In genomic region chr11:75722669-75723042, GRCh38 we compare ENCODE assay signal across 18 cellular contexts. TPM values are rescaled to one million over a fixed set of nuclear protein-coding genes. Genes with fewer than 3 reads are reported as not detected.
DNase-seq lines count a peak whose midpoint lies in the region; ATAC-seq, FAIRE-seq and TF ChIP-seq lines count a peak whose summit lies in the region.
"Had no signal": no experiment of that assay in that cellular context is flagged by ENCODE, and none has a peak within 500 bp of the region (broad histone marks: within the 10 kb centered on the region; RNA-seq: fewer than 3 reads in every experiment).

No MANE protein-coding gene starts in this region.

- no peak overlapping the region for H2BK5ac ChIP-seq in H1 (ENCODE audit: low read depth, low read length)
- no peak overlapping the region for H2BK5ac ChIP-seq in H9 (ENCODE audit: insufficient read length, low read length)
- H2BK5ac ChIP-seq in mesendoderm (ENCODE audit: low read length): no peak overlapping the region

- no peak overlapping the region for H3K14ac ChIP-seq in H1 (ENCODE audit: insufficient read length)
- H3K14ac ChIP-seq in H9 (ENCODE audit: insufficient read depth, low read length): no peak overlapping the region

- no peaks in the 10 kb centered on the region for H3K79me1 ChIP-seq in H1 (ENCODE audit: low read depth, low read length)
- H3K79me1 ChIP-seq in H9 (ENCODE audit: insufficient read depth, low read depth, low read length, poor library complexity, severe bottlenecking): no peaks in the 10 kb centered on the region
- H3K79me1 ChIP-seq in mesendoderm (ENCODE audit: low read length): no peaks in the 10 kb centered on the region

- H3K4me1 Mint-ChIP-seq in H9: peaks cover 0 to 12% of the 10 kb centered on the region in 2 experiments; a peak in 2 of 4 replicates

- H3K4me2 ChIP-seq in H1 (ENCODE audit: insufficient read depth in 1 of 2, low read depth in 2 of 2, low read length in 2 of 2): no peak overlapping the region
- no peak overlapping the region for H3K4me2 ChIP-seq in H9 (ENCODE audit: insufficient read depth, insufficient read length, low read length)
- no peak overlapping the region for H3K4me2 ChIP-seq in mesendoderm (ENCODE audit: low read length)

- no peak overlapping the region for H2AFZ ChIP-seq in H1 (ENCODE audit: low read length)
- H2AFZ ChIP-seq in H9 (ENCODE audit: low read length): no peak overlapping the region

- intact Hi-C loops in pancreas (cut with DNase I): no loop called here

- DNase-seq in Peyer's patch (no peak), H1 (ENCODE audit: low read depth in 1 of 2, low spot score in 2 of 2) (no peak), pancreas (no peak), H9 (no peak), mesendoderm (no peak)
- DNase-seq: SIG-M5 had no signal

- H3K27ac Mint-ChIP-seq in H9: no peak overlapping the region
- H3K27ac Mint-ChIP-seq: CD4-positive, CD25-positive, alpha-beta regulatory T cell; IgD-negative memory B cell had no signal

- 94% methylated on average over 9 of the region's 9 CpGs; no CpG with 5 or more reads in 1 of the 2 experiments for WGBS in H1 (ENCODE audit: extremely low coverage in 1 of 2, insufficient coverage in 1 of 2, insufficient read length in 1 of 2, insufficient replicate concordance in 2 of 2, low coverage in 1 of 2, low lambda C conversion rate in 2 of 2, missing lambda C conversion rate in 1 of 2), 2 experiments
- 76 to 77% methylated on average over 9 of the region's 9 CpGs for WGBS in pancreas, 2 donors
- no CpG with 5 or more reads among the region's 9 CpGs for WGBS in H9 (ENCODE audit: extremely low coverage, insufficient read length, low lambda C conversion rate)
- no CpG with 5 or more reads among the region's 9 CpGs for WGBS in mesendoderm (ENCODE audit: extremely low coverage, insufficient coverage, low lambda C conversion rate)

- peak overlapping the region; percentile 59 for H3K27ac ChIP-seq in C4-2B
- H3K27ac ChIP-seq in Peyer's patch: peak overlapping the region in 3 of 4 donors; percentile 78 to 94 (median 93)
- no peak overlapping the region for H3K27ac ChIP-seq in H1 (ENCODE audit: low read depth, low read length)
- peak overlapping the region; percentile 79 to 94 for H3K27ac ChIP-seq in mucosa of rectum (ENCODE audit: low read depth in 2 of 2, low read length in 2 of 2)
- H3K27ac ChIP-seq in pancreas: no peak overlapping the region
- no peak overlapping the region for H3K27ac ChIP-seq in H9 (ENCODE audit: insufficient read length, low read depth, low read length)
- no peak overlapping the region for H3K27ac ChIP-seq in mesendoderm (ENCODE audit: low read depth, low read length)
- H3K27ac ChIP-seq: HL-60, RWPE1 had no signal

- no peaks in the 10 kb centered on the region; a peak in 1 of 5 replicates for H3K9me3 Mint-ChIP-seq in H9
- H3K9me3 Mint-ChIP-seq: CD4-positive, CD25-positive, alpha-beta regulatory T cell; IgD-negative memory B cell had no signal

- no peaks in the 10 kb centered on the region for H3K27me3 ChIP-seq in Peyer's patch
- H3K27me3 ChIP-seq in H1 (replicated peaks in 1 of 4; ENCODE audit: control insufficient read depth in 3 of 4, extremely low read depth in 1 of 4, insufficient read depth in 3 of 4, low read length in 3 of 4): peaks cover 0 to 15% (median 0%) of the 10 kb centered on the region in 4 experiments; a peak in 3 of 7 replicates
- no peaks in the 10 kb centered on the region for H3K27me3 ChIP-seq in mucosa of rectum (ENCODE audit: control insufficient read depth in 2 of 2, insufficient read depth in 2 of 2, low read length in 2 of 2)
- H3K27me3 ChIP-seq in pancreas: no peaks in the 10 kb centered on the region
- peaks cover 2% of the 10 kb centered on the region; the same call in 1 of the 2 replicates for H3K27me3 ChIP-seq in H9 (ENCODE audit: insufficient read depth, low read length)
- H3K27me3 ChIP-seq in mesendoderm (ENCODE audit: insufficient read depth, low read length, poor library complexity): no peaks in the 10 kb centered on the region

- no peak overlapping the region for H2BK20ac ChIP-seq in H1 (ENCODE audit: low read length)
- no peak overlapping the region for H2BK20ac ChIP-seq in H9 (ENCODE audit: low read depth, low read length, poor library complexity, severe bottlenecking)

- H2BK120ac ChIP-seq in H1 (replicated peaks; ENCODE audit: low read depth, low read length) (no peak overlapping the region), H9 (ENCODE audit: low read depth, low read length, poor library complexity, severe bottlenecking) (no peak overlapping the region), mesendoderm (ENCODE audit: low read depth, low read length) (no peak overlapping the region)

- H3K23me2 ChIP-seq in H1 (ENCODE audit: low read depth, low read length) (no peaks in the 10 kb centered on the region), H9 (ENCODE audit: insufficient read length, low read depth, low read length, poor library complexity, severe bottlenecking) (no peaks in the 10 kb centered on the region)

- no peak overlapping the region for H3K4me3 Mint-ChIP-seq in H9
- H3K4me3 Mint-ChIP-seq: CD4-positive, CD25-positive, alpha-beta regulatory T cell; IgD-negative memory B cell had no signal

- H4K91ac ChIP-seq in H1 (replicated peaks; ENCODE audit: insufficient read length, low read length) (no peak overlapping the region), H9 (ENCODE audit: insufficient read length, low read depth, low read length) (no peak overlapping the region)

- H3K56ac ChIP-seq in H1 (replicated peaks; ENCODE audit: insufficient read length, low read depth, low read length) (no peak overlapping the region), H9 (ENCODE audit: insufficient read length, low read depth, low read length) (no peak overlapping the region), mesendoderm (ENCODE audit: low read length) (no peak overlapping the region)

- H4K5ac ChIP-seq in H1 (ENCODE audit: insufficient read length, low read depth, low read length) (no peak overlapping the region), H9 (ENCODE audit: insufficient read length, low read depth, low read length) (no peak overlapping the region), mesendoderm (ENCODE audit: low read length) (no peak overlapping the region)

- H3K79me2 ChIP-seq in H1 (ENCODE audit: control insufficient read depth in 1 of 2, insufficient read depth in 2 of 2, low read length in 2 of 2) (no peaks in the 10 kb centered on the region), H9 (ENCODE audit: insufficient read depth, low read length) (no peaks in the 10 kb centered on the region), mesendoderm (ENCODE audit: control insufficient read depth, insufficient read depth, low read length) (no peaks in the 10 kb centered on the region)

- H3K18ac ChIP-seq in H1 (ENCODE audit: extremely low read depth, low read length) (no peak overlapping the region), H9 (ENCODE audit: insufficient read length, low read depth, low read length) (no peak overlapping the region), mesendoderm (ENCODE audit: low read length) (no peak overlapping the region)

- no peaks in the 10 kb centered on the region for H3K9me3 ChIP-seq in Peyer's patch
- no peaks in the 10 kb centered on the region for H3K9me3 ChIP-seq in H1 (ENCODE audit: insufficient read depth in 2 of 2, low read depth in 1 of 2, low read length in 1 of 2)
- H3K9me3 ChIP-seq in mucosa of rectum (ENCODE audit: control insufficient read depth in 2 of 2, low read length in 2 of 2): no peaks in the 10 kb centered on the region
- no peaks in the 10 kb centered on the region for H3K9me3 ChIP-seq in pancreas
- H3K9me3 ChIP-seq in H9 (ENCODE audit: control insufficient read depth, low read depth, low read length): no peaks in the 10 kb centered on the region

- H4K20me1 ChIP-seq in H1 (replicated peaks in 1 of 2; ENCODE audit: control insufficient read depth in 1 of 2, insufficient read depth in 2 of 2, low read length in 2 of 2) (no peaks in the 10 kb centered on the region), H9 (ENCODE audit: control insufficient read depth, insufficient read depth, insufficient read length) (no peaks in the 10 kb centered on the region)

- no peaks in the 10 kb centered on the region for H3K36me3 Mint-ChIP-seq in H9 (ENCODE audit: insufficient read depth in 1 of 3, low read depth in 3 of 3)
- H3K36me3 Mint-ChIP-seq: CD4-positive, CD25-positive, alpha-beta regulatory T cell; IgD-negative memory B cell had no signal

- POLR2A ChIA-PET in H1 (lab: Charles Lee; ENCODE audit: partially characterized antibody): no interaction called here

- peaks cover 41% of the 10 kb centered on the region for H3K27me3 Mint-ChIP-seq in H9 (ENCODE audit: low read depth)
- H3K27me3 Mint-ChIP-seq: CD4-positive, CD25-positive, alpha-beta regulatory T cell; IgD-negative memory B cell had no signal

- H2BK15ac ChIP-seq in H1 (ENCODE audit: low read length): no peak overlapping the region
- H2BK15ac ChIP-seq in H9 (ENCODE audit: low read depth, low read length): no peak overlapping the region
- no peak overlapping the region for H2BK15ac ChIP-seq in mesendoderm (replicated peaks; ENCODE audit: low read depth)

- peaks cover 0 to 11% (median 0%) of the 10 kb centered on the region in 4 donors for H3K4me1 ChIP-seq in Peyer's patch
- no peaks in the 10 kb centered on the region for H3K4me1 ChIP-seq in H1 (replicated peaks in 1 of 4; ENCODE audit: control insufficient read depth in 3 of 4, insufficient read depth in 4 of 4, low read length in 3 of 4)
- peaks cover 40 to 42% of the 10 kb centered on the region in 2 donors for H3K4me1 ChIP-seq in mucosa of rectum (ENCODE audit: control insufficient read depth in 2 of 2, insufficient read depth in 2 of 2, low read length in 2 of 2)
- H3K4me1 ChIP-seq in pancreas: no peaks in the 10 kb centered on the region
- H3K4me1 ChIP-seq in H9 (ENCODE audit: insufficient read depth, low read length): no peaks in the 10 kb centered on the region
- no peaks in the 10 kb centered on the region for H3K4me1 ChIP-seq in mesendoderm (ENCODE audit: control insufficient read depth, low read depth, low read length)

- H3K9ac ChIP-seq in H1 (replicated peaks in 1 of 4; ENCODE audit: extremely low read depth in 1 of 4, low read depth in 3 of 4, low read length in 3 of 4) (no peak overlapping the region), mucosa of rectum (ENCODE audit: low read depth in 1 of 2, low read length in 2 of 2) (peak overlapping the region; percentile 41 to 58), H9 (ENCODE audit: extremely low read depth, insufficient read length, low read length) (no peak overlapping the region), mesendoderm (ENCODE audit: low read length) (no peak overlapping the region)

- no peak for TF ChIP-seq CTCF in C4-2B (conservative IDR thresholded peaks at IDR 0.05)
- no peak for TF ChIP-seq CTCF in Peyer's patch (IDR thresholded peaks at IDR 0.05)
- no peak for TF ChIP-seq CTCF in H1 (IDR thresholded peaks at IDR 0.05; ENCODE audit: control extremely low read depth in 1 of 3, insufficient read depth in 1 of 3, low read depth in 1 of 3, low read length in 3 of 3)
- TF ChIP-seq CTCF in pancreas (IDR thresholded peaks at IDR 0.05): no peak
- TF ChIP-seq CTCF in H9 (conservative IDR thresholded peaks at IDR 0.05): no peak

- peak overlapping the region in 2 of 4 donors; percentile 57 to 58 for H3K4me3 ChIP-seq in Peyer's patch
- no peak overlapping the region for H3K4me3 ChIP-seq in H1 (ENCODE audit: extremely low read depth in 1 of 4, insufficient read depth in 2 of 4, low read depth in 3 of 4, low read length in 4 of 4)
- peak overlapping the region in 1 of 2 donors; percentile 13 for H3K4me3 ChIP-seq in mucosa of rectum (ENCODE audit: low read length in 2 of 2)
- no peak overlapping the region for H3K4me3 ChIP-seq in pancreas
- H3K4me3 ChIP-seq in mesendoderm (ENCODE audit: low read length): no peak overlapping the region

- H3T11ph ChIP-seq in H9 (ENCODE audit: low read length): no peak overlapping the region

- FAIRE-seq in H1 (lab: Jason Lieb, UNC): no peak
- FAIRE-seq in pancreas (lab: Jason Lieb, UNC): no peak

- ATAC-seq in pancreas (no peak), GM19463 (IDR thresholded peaks at IDR 0.05; ENCODE audit: unreplicated experiment) (no peak)

- H4K8ac ChIP-seq in H1 (ENCODE audit: extremely low read depth, insufficient read depth, low read length) (no peak overlapping the region), H9 (replicated peaks; ENCODE audit: insufficient read length, low read depth, low read length) (no peak overlapping the region), mesendoderm (ENCODE audit: low read depth, low read length) (no peak overlapping the region)

- H3K4ac ChIP-seq in H1 (replicated peaks; ENCODE audit: insufficient read length, low read depth, low read length) (no peak overlapping the region), H9 (ENCODE audit: low read depth, low read length) (no peak overlapping the region), mesendoderm (ENCODE audit: low read depth, low read length) (no peak overlapping the region)

- peak overlapping the region; percentile 27; the same call in 1 of the 2 replicates for H2BK12ac ChIP-seq in H1 (ENCODE audit: low read depth, low read length)
- H2BK12ac ChIP-seq in H9 (ENCODE audit: insufficient read length, low read depth, low read length): no peak overlapping the region

- no peak for TF ChIP-seq RAD21 in H1 (IDR thresholded peaks at IDR 0.05 in 1 of 2, conservative IDR thresholded peaks at IDR 0.05 in 1 of 2; ENCODE audit: low read depth in 2 of 2, low read length in 2 of 2)

- CTCF ChIA-PET in H1 (lab: Charles Lee; ENCODE audit: partially characterized antibody): interaction anchor here (0.6 to 2.8 kb wide), 22 partner anchors 8 to 1911 kb away, joined by 3 to 21 read pairs (median 4); no protein-coding TSS in a partner anchor

- no peak for TF ChIP-seq EP300 in H1 (IDR thresholded peaks at IDR 0.05; ENCODE audit: borderline replicate concordance in 1 of 2, low read depth in 2 of 2, low read length in 2 of 2)

- peaks cover 0 to 35% (median 0%) of the 10 kb centered on the region in 3 donors for H3K36me3 ChIP-seq in Peyer's patch
- H3K36me3 ChIP-seq in H1 (ENCODE audit: control insufficient read depth in 2 of 4, insufficient read depth in 4 of 4, low read length in 3 of 4): no peaks in the 10 kb centered on the region
- H3K36me3 ChIP-seq in mucosa of rectum (ENCODE audit: control insufficient read depth in 2 of 2, insufficient read depth in 2 of 2, low read length in 2 of 2): peaks cover 13 to 38% of the 10 kb centered on the region in 2 donors
- no peaks in the 10 kb centered on the region for H3K36me3 ChIP-seq in pancreas
- H3K36me3 ChIP-seq in mesendoderm (ENCODE audit: control insufficient read depth, insufficient read depth, low read length): no peaks in the 10 kb centered on the region

- TF ChIP-seq POLR2A in Peyer's patch (IDR thresholded peaks at IDR 0.05) (no peak), H1 (IDR thresholded peaks at IDR 0.05; ENCODE audit: control extremely low read depth in 1 of 2, low read depth in 2 of 2, low read length in 2 of 2) (no peak)

- H2AK5ac ChIP-seq in H1 (ENCODE audit: low read depth, low read length): no peak overlapping the region
- no peak overlapping the region for H2AK5ac ChIP-seq in H9 (ENCODE audit: insufficient read length, low read length)
- H2AK5ac ChIP-seq in mesendoderm (ENCODE audit: low read length): no peak overlapping the region

- no peak overlapping the region for H3K23ac ChIP-seq in H1 (ENCODE audit: insufficient read length)
- H3K23ac ChIP-seq in H9 (ENCODE audit: insufficient read length, low read depth, low read length): no peak overlapping the region
- H3K23ac ChIP-seq in mesendoderm (ENCODE audit: low read length): no peak overlapping the region

RNA-seq across cellular contexts. Expression of gene MOGAT2, which starts 5.0 kb away (rescaled TPM):
- total RNA-seq in Peyer's patch: 100 to 1,000 TPM in 3 of 4 donors, 10 to 100 TPM in 1; 30.5 to 598 (median 448) TPM
- not detected in 2 replicates for total RNA-seq in H1 (2021; fragmentation: NEBNext Ultra II Directional; extraction: Animal tissue kit (Norgen Biotek cat#: 25700))
- not detected in 2 replicates for polyA plus RNA-seq in H1 (2011; rRNA removed)
- polyA plus RNA-seq in H1 (2011; cell fraction: cytosol; rRNA removed): not detected
- not detected for polyA plus RNA-seq in H1 (2011; cell fraction: nucleus; rRNA removed)
- polyA plus RNA-seq in H1 (2012, experiment 1 of 2): not detected in 4 replicates
- polyA plus RNA-seq in H1 (2012, experiment 2 of 2): not detected
- polyA plus RNA-seq in H1 (2013, experiment 1 of 2): not detected
- not detected for polyA plus RNA-seq in H1 (2013, experiment 2 of 2)
- polyA minus RNA-seq in H1 (2011; rRNA and poly(A)+ RNA removed): not detected in 2 replicates
- polyA minus RNA-seq in H1 (2011; cell fraction: cytosol; rRNA and poly(A)+ RNA removed): not detected
- not detected for polyA minus RNA-seq in H1 (2011; cell fraction: nucleus; rRNA and poly(A)+ RNA removed)
- under 1 TPM in 1 of 6 donors, not detected in 5; 0.09 TPM for total RNA-seq in pancreas
- under 1 TPM; 0.08 to 0.09 TPM for polyA plus RNA-seq in pancreas
- total RNA-seq in H9 (2021): not detected in 2 replicates
- not detected for polyA plus RNA-seq in mesendoderm (2013, experiment 1 of 2)
- not detected for polyA plus RNA-seq in mesendoderm (2013, experiment 2 of 2)
- total RNA-seq: CD4-positive, CD25-positive, alpha-beta regulatory T cell; Daoy; H7; HT1080; NCI-H460 had no signal
- polyA plus RNA-seq: AG04450; CD4-positive, CD25-positive, alpha-beta regulatory T cell; IgD-negative memory B cell had no signal

RNA-seq across cellular contexts. Expression of gene DGAT2, which starts 45.9 kb away (rescaled TPM):
- total RNA-seq in Peyer's patch: 1 to 10 TPM; 2.4 to 7.7 (median 4.5) TPM
- total RNA-seq in H1 (2021; fragmentation: NEBNext Ultra II Directional; extraction: Animal tissue kit (Norgen Biotek cat#: 25700)): 2.6 and 3.2 TPM in 2 replicates
- 5.9 and 8.5 TPM in 2 replicates for polyA plus RNA-seq in H1 (2011; rRNA removed)
- polyA plus RNA-seq in H1 (2011; cell fraction: cytosol; rRNA removed): 8.6 TPM
- 9.8 TPM for polyA plus RNA-seq in H1 (2011; cell fraction: nucleus; rRNA removed)
- 3.8 to 6.2 TPM (median 5.1 TPM) in 4 replicates for polyA plus RNA-seq in H1 (2012, experiment 1 of 2)
- 4.5 TPM for polyA plus RNA-seq in H1 (2012, experiment 2 of 2)
- polyA plus RNA-seq in H1 (2013, experiment 1 of 2): 2.2 TPM
- 2.6 TPM for polyA plus RNA-seq in H1 (2013, experiment 2 of 2)
- polyA minus RNA-seq in H1 (2011; rRNA and poly(A)+ RNA removed): 10.7 and 12.8 TPM in 2 replicates
- polyA minus RNA-seq in H1 (2011; cell fraction: cytosol; rRNA and poly(A)+ RNA removed): 3.8 TPM
- polyA minus RNA-seq in H1 (2011; cell fraction: nucleus; rRNA and poly(A)+ RNA removed): 3.4 TPM
- 10 to 100 TPM in 2 of 6 donors, 1 to 10 TPM in 1, under 1 TPM in 3; 0.56 to 15.7 (median 1.2) TPM for total RNA-seq in pancreas
- polyA plus RNA-seq in pancreas: 1 to 10 TPM; 3.0 to 4.0 TPM
- total RNA-seq in H9 (2021): 2.6 and 2.8 TPM in 2 replicates
- polyA plus RNA-seq in mesendoderm (2013, experiment 1 of 2): 0.62 TPM
- 0.63 TPM for polyA plus RNA-seq in mesendoderm (2013, experiment 2 of 2)

RNA-seq across cellular contexts. Expression of gene MAP6, which starts 53.8 kb away (rescaled TPM):
- total RNA-seq in Peyer's patch (1 to 10 TPM in 1 of 4 donors, under 1 TPM in 3; 0.35 to 5.0 (median 0.75) TPM), pancreas (1 to 10 TPM in 5 of 6 donors, under 1 TPM in 1; 0.88 to 3.2 (median 2.0) TPM), H9 (2021) (0.48 and 0.77 TPM in 2 replicates)
- 0.54 and 0.94 TPM in 2 replicates for total RNA-seq in H1 (2021; fragmentation: NEBNext Ultra II Directional; extraction: Animal tissue kit (Norgen Biotek cat#: 25700))
- polyA plus RNA-seq in H1 (2011; rRNA removed) (0.49 and 0.89 TPM in 2 replicates), pancreas (10 to 100 TPM in 1 of 2 donors, 1 to 10 TPM in 1; 4.2 to 17.4 TPM)
- polyA plus RNA-seq in H1 (2011; cell fraction: cytosol; rRNA removed): 0.65 TPM
- polyA plus RNA-seq in H1 (2011; cell fraction: nucleus; rRNA removed): 1.3 TPM
- polyA plus RNA-seq in H1 (2012, experiment 1 of 2): 0.96 to 1.3 TPM (median 1.0 TPM) in 4 replicates
- 0.68 TPM for polyA plus RNA-seq in H1 (2012, experiment 2 of 2)
- 0.22 TPM for polyA plus RNA-seq in H1 (2013, experiment 1 of 2)
- 0.09 TPM for polyA plus RNA-seq in H1 (2013, experiment 2 of 2)
- polyA minus RNA-seq in H1 (2011; rRNA and poly(A)+ RNA removed): 0.54 and 1.2 TPM in 2 replicates
- polyA minus RNA-seq in H1 (2011; cell fraction: cytosol; rRNA and poly(A)+ RNA removed): 0.51 TPM
- 0.70 TPM for polyA minus RNA-seq in H1 (2011; cell fraction: nucleus; rRNA and poly(A)+ RNA removed)
- 0.01 TPM for polyA plus RNA-seq in mesendoderm (2013, experiment 1 of 2)
- polyA plus RNA-seq in mesendoderm (2013, experiment 2 of 2): 0.01 TPM
- polyA plus RNA-seq: CD4-positive, CD25-positive, alpha-beta regulatory T cell had no signal

Comparison
In these comparisons a context has a peak if more than half of its experiments do, and no peak if none do; other contexts are left out.
1. H3K27ac ChIP-seq: peak in C4-2B (single experiment), Peyer's patch (3 of 4) and mucosa of rectum (2 of 2); none in H1 (single experiment), pancreas (0 of 4), H9 (single experiment) and mesendoderm (single experiment).
2. H3K9ac ChIP-seq: peak in mucosa of rectum (2 of 2); none in H1 (0 of 4), H9 (single experiment) and mesendoderm (single experiment).
3. RNA of gene MOGAT2, which starts 5.0 kb away (total RNA-seq): 30.5 to 598 TPM in Peyer's patch; 0.09 TPM in pancreas, not detected in H1 and not detected in H9; every median in the first group is over 10 times any median in the second.